ENCODE assay signal across 27 cellular contexts in the genomic region with DNA sequence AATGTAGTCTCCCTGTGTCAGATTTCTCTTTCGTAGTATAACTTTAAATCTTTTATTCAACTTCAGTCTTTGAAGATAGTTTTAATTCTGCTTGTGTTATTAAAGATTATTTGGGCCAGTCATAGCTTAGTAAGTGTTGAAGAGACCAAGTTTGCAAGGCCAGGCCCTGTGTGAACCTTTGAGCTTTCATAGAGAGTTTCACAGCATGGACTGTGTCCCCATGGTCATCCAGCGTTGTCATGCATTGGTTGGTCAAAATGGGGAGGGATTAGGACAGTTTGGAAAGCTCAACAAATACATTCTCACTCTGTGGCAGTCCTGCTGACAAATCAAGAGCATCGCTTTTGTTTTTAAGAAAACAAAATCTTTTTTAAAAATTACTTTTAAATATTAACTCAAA.
"Had no signal": no experiment of that assay in that cellular context is flagged by ENCODE, and none has a peak within 500 bp of the region (broad histone marks: within the 10 kb centered on the region; RNA-seq: fewer than 3 reads in every experiment).

No MANE protein-coding gene starts in this region.

- FAIRE-seq: urothelium cell line had no signal

- DNase-seq: stimulated activated CD4-positive, alpha-beta T cell treated with anti-CD3 and anti-CD28 coated beads, Interleukin-2, amount 100 ng/mL, for 48 hours; stimulated activated CD4-positive, alpha-beta T cell treated with anti-CD3 and anti-CD28 coated beads, Interleukin-4, amount 100 ng/mL, for 1 hour; stimulated activated CD4-positive, alpha-beta T cell treated with anti-CD3 and anti-CD28 coated beads, Interleukin-4, amount 100 ng/mL, for 24 hours; stimulated activated CD4-positive, alpha-beta T cell treated with anti-CD3 and anti-CD28 coated beads, Interleukin-4, amount 100 ng/mL, for 4 hours; stimulated activated CD8-positive, alpha-beta memory T cell treated with anti-CD3 and anti-CD28 coated beads, Interleukin-4, amount 100 ng/mL, for 48 hours; stimulated activated naive B cell treated with anti-CD40 and anti-IgM and Interleukin-4, amounts not matched to agents 10 μg/mL and 1 μg/mL and 100 μg/mL, for 72 hours; stimulated activated naive CD4-positive, alpha-beta T cell; stimulated activated naive CD4-positive, alpha-beta T cell treated with Interleukin-2 at 50 U/mL for 16 hours; stimulated activated naive CD8-positive, alpha-beta T cell treated with anti-CD3 and anti-CD28 coated beads, Interleukin-15, amount 100 ng/mL, for 72 hours; stimulated activated naive CD8-positive, alpha-beta T cell treated with anti-CD3 and anti-CD28 coated beads, Interleukin-15, Interleukin-2, amounts not matched to agents 100 U/mL and 50 U/mL, for 24 hours; stomach; substantia nigra; testis; thyroid gland; tibial artery; transverse colon; trophoblast cell; upper lobe of left lung; upper lobe of right lung; uterus had no signal

- H3K36me3 ChIP-seq: stomach, suprapubic skin, thoracic aorta, thyroid gland, tibial artery, tibial nerve, transverse colon, upper lobe of left lung, upper lobe of right lung, uterus, vagina had no signal

- H3K27ac ChIP-seq: stomach, suprapubic skin, testis, thoracic aorta, thyroid gland, tibial artery, tibial nerve, transverse colon, upper lobe of left lung, upper lobe of right lung, uterus, vagina had no signal

- ATAC-seq: stimulated activated effector memory CD8-positive, alpha-beta T cell treated with anti-CD3 and anti-CD28 coated beads, Interleukin-12 subunit alpha, Interleukin-12 subunit beta, amount 100 ng/mL, for 72 hours; stimulated activated memory B cell treated with anti-CD40 and anti-IgM and Interleukin-4, amounts not matched to agents 10 μg/mL and 1 μg/mL and 100 μg/mL, for 72 hours; stimulated activated naive B cell treated with anti-CD40 and anti-IgM and Interleukin-4, amounts not matched to agents 10 μg/mL and 1 μg/mL and 100 μg/mL, for 72 hours; stimulated activated naive CD8-positive, alpha-beta T cell treated with anti-CD3 and anti-CD28 coated beads, Interleukin-15, amount 100 ng/mL, for 72 hours; stimulated activated naive CD8-positive, alpha-beta T cell treated with anti-CD3 and anti-CD28 coated beads, Interleukin-15, Interleukin-2, amounts not matched to agents 100 U/mL and 50 U/mL, for 24 hours; upper lobe of right lung had no signal

- H3K4me3 ChIP-seq: stomach, suprapubic skin, testis, thoracic aorta, thyroid gland, tibial artery, tibial nerve, transverse colon, upper lobe of left lung, upper lobe of right lung, uterus, vagina had no signal

- H3K27me3 ChIP-seq: stomach, suprapubic skin, testis, thyroid gland, tibial artery, tibial nerve, transverse colon, upper lobe of left lung, upper lobe of right lung, uterus, vagina had no signal

- H3K9me3 ChIP-seq: stomach, suprapubic skin, testis, thoracic aorta, thyroid gland, tibial artery, tibial nerve, transverse colon, upper lobe of left lung, upper lobe of right lung, uterus, vagina had no signal

- H3K4me1 ChIP-seq: stomach, suprapubic skin, testis, thyroid gland, tibial artery, tibial nerve, transverse colon, upper lobe of left lung, upper lobe of right lung, uterus, vagina had no signal
